ENCODE assay signal across 12 cellular contexts in genomic region chr6:159109391-159109790, GRCh38. TPM values are rescaled to one million over a fixed set of nuclear protein-coding genes. Genes with fewer than 3 reads are reported as not detected.
A peak's percentile ranks its signal among the peaks of the same experiment; 100 is the strongest.
DNase-seq lines count a peak whose midpoint lies in the region; ATAC-seq and TF ChIP-seq lines count a peak whose summit lies in the region.
"Had no signal": no experiment of that assay in that cellular context is flagged by ENCODE, and none has a peak within 500 bp of the region (broad histone marks: within the 10 kb centered on the region; RNA-seq: fewer than 3 reads in every experiment).

No MANE protein-coding gene starts in this region.

- H3K36me3 Mint-ChIP-seq in CD8-positive, alpha-beta memory T cell = no peaks in the 10 kb centered on the region
- peaks cover 6% of the 10 kb centered on the region for H3K36me3 Mint-ChIP-seq in central memory CD8-positive, alpha-beta T cell (ENCODE audit: insufficient read depth)
- no peaks in the 10 kb centered on the region for H3K36me3 Mint-ChIP-seq in neural crest cell (ENCODE audit: low read depth)

- TF ChIP-seq CTCF in neural crest cell (conservative IDR thresholded peaks at IDR 0.05) = no peak

- H3K4me1 ChIP-seq in CD8-positive, alpha-beta memory T cell (ENCODE audit: insufficient read depth, low read length) = peaks cover 68% of the 10 kb centered on the region
- H3K4me1 ChIP-seq: parathyroid adenoma had no signal

- DNase-seq in CD8-positive, alpha-beta memory T cell = no peak
- DNase-seq in MG63 (peak; percentile 15), neural crest cell (ENCODE audit: low read depth, low spot score) (no peak), D341Med (ENCODE audit: low spot score) (no peak), activated gamma-delta T cell (lab: John Stamatoyannopoulos, UW) (no peak), NCI-H748 treated with DMSO at 0.1 percent for 48 hours (lab: John Stamatoyannopoulos, UW) (no peak), NCI-H2029 (lab: John Stamatoyannopoulos, UW) (no peak)
- no peak for DNase-seq in central memory CD8-positive, alpha-beta T cell (ENCODE audit: low spot score in 2 of 2)
- DNase-seq: DMS153, sigmoid colon had no signal

- no peak for ATAC-seq in central memory CD8-positive, alpha-beta T cell (replicated peaks; ENCODE audit: extremely low read depth, poor library complexity, severe bottlenecking)

- CTCF ChIA-PET in CD8-positive, alpha-beta memory T cell (lab: Charles Lee) = interaction anchor here (0.8 to 10.5 kb wide), 23 partner anchors 9 to 447 kb away, joined by 3 to 288 read pairs (median 4); partner anchors contain the start of genes RSPH3 and TAGAP

- peaks cover 61 to 71% (median 69%) of the 10 kb centered on the region in 3 donors for H3K4me1 Mint-ChIP-seq in CD8-positive, alpha-beta memory T cell
- H3K4me1 Mint-ChIP-seq in central memory CD8-positive, alpha-beta T cell = peaks cover 58% of the 10 kb centered on the region
- H3K4me1 Mint-ChIP-seq in neural crest cell = no peaks in the 10 kb centered on the region

- no peak overlapping the region for H3K27ac ChIP-seq in CD8-positive, alpha-beta memory T cell (ENCODE audit: low read depth, low read length)
- H3K27ac ChIP-seq: parathyroid adenoma, sigmoid colon, suprapubic skin had no signal

- no peaks in the 10 kb centered on the region for H3K36me3 ChIP-seq in CD8-positive, alpha-beta memory T cell (ENCODE audit: insufficient read depth, low read length)
- H3K36me3 ChIP-seq in MG63 = no peaks in the 10 kb centered on the region
- H3K36me3 ChIP-seq: sigmoid colon, suprapubic skin had no signal

- H3K4me3 Mint-ChIP-seq in CD8-positive, alpha-beta memory T cell = peak overlapping the region in 1 of 7 donors; percentile 39
- H3K4me3 Mint-ChIP-seq in central memory CD8-positive, alpha-beta T cell = no peak overlapping the region
- no peak overlapping the region for H3K4me3 Mint-ChIP-seq in neural crest cell

- no peaks in the 10 kb centered on the region for H3K9me3 ChIP-seq in CD8-positive, alpha-beta memory T cell (ENCODE audit: low read length)
- no peaks in the 10 kb centered on the region for H3K9me3 ChIP-seq in MG63
- H3K9me3 ChIP-seq: sigmoid colon, suprapubic skin had no signal

- POLR2A ChIA-PET in CD8-positive, alpha-beta memory T cell (lab: Charles Lee) = interaction anchor here (1.4 to 1.8 kb wide), 2 partner anchors 68 to 100 kb away, joined by 3 to 8 read pairs; no protein-coding TSS in a partner anchor

- H3K4me3 ChIP-seq in CD8-positive, alpha-beta memory T cell (ENCODE audit: low read length) = no peak overlapping the region
- no peak overlapping the region for H3K4me3 ChIP-seq in MG63
- H3K4me3 ChIP-seq: sigmoid colon, suprapubic skin had no signal

- H3K27ac Mint-ChIP-seq in CD8-positive, alpha-beta memory T cell = peak overlapping the region; percentile 58 to 96 (median 84)
- H3K27ac Mint-ChIP-seq in central memory CD8-positive, alpha-beta T cell (ENCODE audit: low read depth) = peak overlapping the region; percentile 78
- peak overlapping the region; percentile 79 for H3K27ac Mint-ChIP-seq in neural crest cell (ENCODE audit: unreplicated experiment)

- no peaks in the 10 kb centered on the region for H3K9me3 Mint-ChIP-seq in CD8-positive, alpha-beta memory T cell
- no peaks in the 10 kb centered on the region for H3K9me3 Mint-ChIP-seq in central memory CD8-positive, alpha-beta T cell
- no peaks in the 10 kb centered on the region for H3K9me3 Mint-ChIP-seq in neural crest cell

- H3K27me3 Mint-ChIP-seq in CD8-positive, alpha-beta memory T cell = no peaks in the 10 kb centered on the region
- no peaks in the 10 kb centered on the region for H3K27me3 Mint-ChIP-seq in central memory CD8-positive, alpha-beta T cell
- H3K27me3 Mint-ChIP-seq in neural crest cell (ENCODE audit: low read depth) = no peaks in the 10 kb centered on the region

- H3K27me3 ChIP-seq in CD8-positive, alpha-beta memory T cell (ENCODE audit: insufficient read depth, low read length, poor library complexity, severe bottlenecking) = no peaks in the 10 kb centered on the region
- H3K27me3 ChIP-seq in MG63 = no peaks in the 10 kb centered on the region
- H3K27me3 ChIP-seq: sigmoid colon, suprapubic skin had no signal

RNA-seq across cellular contexts. Expression of gene FNDC1, which starts 59.8 kb away (rescaled TPM):
- under 1 TPM; 0.04 TPM for total RNA-seq in CD8-positive, alpha-beta memory T cell
- polyA plus RNA-seq in CD8-positive, alpha-beta memory T cell = not detected
- 0.05 TPM in 1 of 2 replicates, not detected in the other for total RNA-seq in MG63 (2014; rRNA removed; shearing (Covaris generic); ENCODE audit: low replicate concordance)
- 0.05 and 0.09 TPM in 2 replicates for total RNA-seq in neural crest cell
